20 cellular contexts compared by ENCODE assay signal in the genomic region with DNA sequence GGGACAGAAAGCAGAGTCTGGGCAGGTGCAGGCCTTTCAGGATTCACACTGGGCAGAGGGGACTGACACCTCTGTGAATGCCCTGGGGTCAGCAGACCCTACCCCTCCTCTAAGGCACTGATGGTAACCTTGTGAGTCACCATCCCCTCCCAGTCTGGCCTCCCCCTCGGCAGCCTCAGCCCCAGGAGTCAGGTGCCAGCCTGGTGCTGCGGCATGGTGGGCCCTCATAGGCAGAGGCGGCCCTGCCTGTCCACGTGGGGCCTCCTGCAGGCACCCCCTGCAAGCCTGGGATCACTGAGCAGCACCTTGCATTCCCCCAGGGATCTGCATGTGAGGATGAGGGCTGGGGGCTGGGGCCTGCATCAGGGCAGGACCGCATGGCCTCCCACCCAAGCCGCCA. TPM values are rescaled to one million over a fixed set of nuclear protein-coding genes. Genes with fewer than 3 reads are reported as not detected.
DNase-seq lines count a peak whose midpoint lies in the region; ATAC-seq, FAIRE-seq and TF ChIP-seq lines count a peak whose summit lies in the region.
"Had no signal": no experiment of that assay in that cellular context is flagged by ENCODE, and none has a peak within 500 bp of the region (broad histone marks: within the 10 kb centered on the region; RNA-seq: fewer than 3 reads in every experiment).

No MANE protein-coding gene starts in this region.

- H4K91ac ChIP-seq in H1 (replicated peaks; ENCODE audit: insufficient read length, low read length): no peak overlapping the region

- peaks cover 41% of the 10 kb centered on the region for H3K4me1 Mint-ChIP-seq in activated CD4-positive, alpha-beta memory T cell treated with anti-CD3 and anti-CD28 coated beads, Interleukin-2, amount 10 ng/mL, durations not matched to agents 7 days and 5 days
- peaks cover 9% of the 10 kb centered on the region for H3K4me1 Mint-ChIP-seq in HFFc6 (ENCODE audit: low read depth)

- no peak overlapping the region for H3K18ac ChIP-seq in H1 (ENCODE audit: extremely low read depth, low read length)

- no TSS peak for BruUV-seq in HepG2 (replicated peaks; lab: Mats Ljungman, UMichigan)

- no peak overlapping the region for H2BK20ac ChIP-seq in H1 (ENCODE audit: low read length)

- H3K9me3 ChIP-seq in HepG2 (ENCODE audit: low read length) (no peaks in the 10 kb centered on the region), right lobe of liver (no peaks in the 10 kb centered on the region), H1 (ENCODE audit: insufficient read depth in 2 of 2, low read depth in 1 of 2, low read length in 1 of 2) (no peaks in the 10 kb centered on the region), tibial nerve (no peaks in the 10 kb centered on the region)

- H3K27ac ChIP-seq in HepG2 (ENCODE audit: extremely low read length, insufficient read depth, low read length) (no peak overlapping the region), right lobe of liver (no peak overlapping the region), H1 (ENCODE audit: low read depth, low read length) (no peak overlapping the region), tibial nerve (peak overlapping the region in 3 of 4 donors; percentile 34 to 92 (median 59))

- TF ChIP-seq RAD21 in HepG2 (CRISPR knock-in tag; IDR thresholded peaks at IDR 0.05): no peak
- no peak for TF ChIP-seq RAD21 in H1 (IDR thresholded peaks at IDR 0.05 in 1 of 2, conservative IDR thresholded peaks at IDR 0.05 in 1 of 2; ENCODE audit: low read depth in 2 of 2, low read length in 2 of 2)

- in situ Hi-C loops in HepG2 (cut with HindIII; ENCODE audit: extremely low pct_ligation_motif_present, low pct_unique_long_range_greater_than_20kb): no loop called here

- no peaks in the 10 kb centered on the region for H3K79me1 ChIP-seq in H1 (ENCODE audit: low read depth, low read length)

- POLR2A ChIA-PET in HepG2 (lab: Yijun Ruan, JAX) (no interaction called here), H1 (lab: Charles Lee; ENCODE audit: partially characterized antibody) (interaction anchor here (1.2 to 3.3 kb wide), 2 partner anchors 59 to 115 kb away, joined by 4 to 10 read pairs; a partner anchor contains a TSS)
- POLR2A ChIA-PET in activated CD4-positive, alpha-beta memory T cell treated with anti-CD3 and anti-CD28 coated beads, Interleukin-2, amount 10 ng/mL, durations not matched to agents 7 days and 5 days (lab: Charles Lee): interaction anchor here (1.4 to 1.9 kb wide), 3 partner anchors 12 to 560 kb away, joined by 3 to 6 read pairs (median 6); a partner anchor contains a TSS

- DNase-seq in HepG2 (ENCODE audit: low spot score): no peak
- no peak for DNase-seq in right lobe of liver
- no peak for DNase-seq in activated CD4-positive, alpha-beta memory T cell treated with anti-CD3 and anti-CD28 coated beads, Interleukin-2, amount 10 ng/mL, durations not matched to agents 7 days and 5 days
- no peak for DNase-seq in H1 (ENCODE audit: low read depth in 1 of 2, low spot score in 2 of 2)
- no peak for DNase-seq in tibial nerve (ENCODE audit: low spot score in 2 of 2)
- DNase-seq in H4 (ENCODE audit: low spot score): no peak
- no peak for DNase-seq in HFFc6
- DNase-seq in posterior cingulate gyrus: no peak
- DNase-seq: AML-193; caudate nucleus; DMS79; effector memory CD8-positive, alpha-beta T cell; left colon; NCI-H1417 treated with DMSO at 0.1 percent for 48 hours; NCI-H345; SHP77 had no signal

- H4K20me1 ChIP-seq in HepG2 (ENCODE audit: insufficient read depth, low read length) (no peaks in the 10 kb centered on the region), H1 (replicated peaks in 1 of 2; ENCODE audit: control insufficient read depth in 1 of 2, insufficient read depth in 2 of 2, low read length in 2 of 2) (no peaks in the 10 kb centered on the region)

- H4K8ac ChIP-seq in H1 (ENCODE audit: extremely low read depth, insufficient read depth, low read length): peak overlapping the region; percentile 57

- TF ChIP-seq CTCF in HepG2 (CRISPR knock-in tag; IDR thresholded peaks at IDR 0.05) (no peak), right lobe of liver (IDR thresholded peaks at IDR 0.05) (no peak), H1 (IDR thresholded peaks at IDR 0.05; ENCODE audit: control extremely low read depth in 1 of 3, insufficient read depth in 1 of 3, low read depth in 1 of 3, low read length in 3 of 3) (no peak), tibial nerve (IDR thresholded peaks at IDR 0.05) (no peak), HFFc6 (IDR thresholded peaks at IDR 0.05) (no peak)

- H2BK15ac ChIP-seq in H1 (ENCODE audit: low read length): no peak overlapping the region; the same call in 1 of the 2 replicates

- no peaks in the 10 kb centered on the region for H3K23me2 ChIP-seq in H1 (ENCODE audit: low read depth, low read length)

- no peak overlapping the region for H3K14ac ChIP-seq in H1 (ENCODE audit: insufficient read length)

- FAIRE-seq in HepG2 (lab: Jason Lieb, UNC) (no peak), H1 (lab: Jason Lieb, UNC) (no peak)

- no peak overlapping the region for H3K23ac ChIP-seq in H1 (ENCODE audit: insufficient read length)

- H3K27me3 ChIP-seq in HepG2 (ENCODE audit: control insufficient read depth in 1 of 2, insufficient read depth in 2 of 2, low read length in 2 of 2) (peaks cover 14 to 60% of the 10 kb centered on the region in 2 experiments), right lobe of liver (no peaks in the 10 kb centered on the region), H1 (replicated peaks in 1 of 4; ENCODE audit: control insufficient read depth in 3 of 4, extremely low read depth in 1 of 4, insufficient read depth in 3 of 4, low read length in 3 of 4) (no peaks in the 10 kb centered on the region), tibial nerve (no peaks in the 10 kb centered on the region)

- H3K9ac ChIP-seq in HepG2 (ENCODE audit: insufficient read depth, low read depth, low read length) (no peak overlapping the region), H1 (replicated peaks in 1 of 4; ENCODE audit: extremely low read depth in 1 of 4, low read depth in 3 of 4, low read length in 3 of 4) (no peak overlapping the region)

- H3K36me3 ChIP-seq in HepG2 (replicated peaks in 1 of 2; ENCODE audit: control insufficient read depth in 1 of 2, insufficient read depth in 2 of 2, low read length in 2 of 2) (no peaks in the 10 kb centered on the region), right lobe of liver (no peaks in the 10 kb centered on the region), H1 (ENCODE audit: control insufficient read depth in 2 of 4, insufficient read depth in 4 of 4, low read length in 3 of 4) (no peaks in the 10 kb centered on the region), tibial nerve (peaks cover 0 to 23% (median 0%) of the 10 kb centered on the region in 3 donors)

- H3K27ac Mint-ChIP-seq in activated CD4-positive, alpha-beta memory T cell treated with anti-CD3 and anti-CD28 coated beads, Interleukin-2, amount 10 ng/mL, durations not matched to agents 7 days and 5 days: no peak overlapping the region
- H3K27ac Mint-ChIP-seq in HFFc6: no peak overlapping the region
- H3K27ac Mint-ChIP-seq: progenitor cell of endocrine pancreas had no signal

- ATAC-seq in HepG2: no peak
- no peak for ATAC-seq in right lobe of liver
- ATAC-seq: effector memory CD8-positive, alpha-beta T cell had no signal

- H3K4ac ChIP-seq in H1 (replicated peaks; ENCODE audit: insufficient read length, low read depth, low read length): no peak overlapping the region

- H3K9me3 Mint-ChIP-seq in activated CD4-positive, alpha-beta memory T cell treated with anti-CD3 and anti-CD28 coated beads, Interleukin-2, amount 10 ng/mL, durations not matched to agents 7 days and 5 days: no peaks in the 10 kb centered on the region
- no peaks in the 10 kb centered on the region for H3K9me3 Mint-ChIP-seq in HFFc6
- H3K9me3 Mint-ChIP-seq: effector memory CD8-positive, alpha-beta T cell had no signal

- peak overlapping the region; percentile 54 for H3K4me3 Mint-ChIP-seq in activated CD4-positive, alpha-beta memory T cell treated with anti-CD3 and anti-CD28 coated beads, Interleukin-2, amount 10 ng/mL, durations not matched to agents 7 days and 5 days
- no peak overlapping the region for H3K4me3 Mint-ChIP-seq in HFFc6

- H3K4me3 ChIP-seq in HepG2 (replicated peaks in 1 of 3; ENCODE audit: insufficient read depth in 1 of 3, low read depth in 2 of 3, low read length in 3 of 3) (no peak overlapping the region), right lobe of liver (no peak overlapping the region), H1 (ENCODE audit: extremely low read depth in 1 of 4, insufficient read depth in 2 of 4, low read depth in 3 of 4, low read length in 4 of 4) (no peak overlapping the region), tibial nerve (no peak overlapping the region)

- peaks cover 70% of the 10 kb centered on the region for H3K4me1 ChIP-seq in HepG2 (ENCODE audit: insufficient read depth, low read length)
- peaks cover 0 to 12% (median 4%) of the 10 kb centered on the region in 4 donors for H3K4me1 ChIP-seq in right lobe of liver
- H3K4me1 ChIP-seq in H1 (replicated peaks in 1 of 4; ENCODE audit: control insufficient read depth in 3 of 4, insufficient read depth in 4 of 4, low read length in 3 of 4): peaks cover 0 to 19% (median 7%) of the 10 kb centered on the region in 4 experiments; a peak in 6 of 7 replicates
- H3K4me1 ChIP-seq in tibial nerve: peaks cover 0 to 76% (median 33%) of the 10 kb centered on the region in 4 donors

- no peak overlapping the region for H3K56ac ChIP-seq in H1 (replicated peaks; ENCODE audit: insufficient read length, low read depth, low read length)

- TF ChIP-seq EP300 in HepG2 (IDR thresholded peaks at IDR 0.05; ENCODE audit: low read depth in 2 of 2, low read length in 2 of 2) (no peak), HepG2 (CRISPR knock-in tag; IDR thresholded peaks at IDR 0.05; ENCODE audit: borderline replicate concordance) (no peak), H1 (IDR thresholded peaks at IDR 0.05; ENCODE audit: borderline replicate concordance in 1 of 2, low read depth in 2 of 2, low read length in 2 of 2) (no peak), tibial nerve (IDR thresholded peaks at IDR 0.05) (no peak)

- H3K4me2 ChIP-seq in HepG2 (ENCODE audit: low read depth, low read length) (no peak overlapping the region), H1 (ENCODE audit: insufficient read depth in 1 of 2, low read depth in 2 of 2, low read length in 2 of 2) (no peak overlapping the region)

- H2BK12ac ChIP-seq in H1 (ENCODE audit: low read depth, low read length): no peak overlapping the region

- no peak overlapping the region for H2BK5ac ChIP-seq in H1 (ENCODE audit: low read depth, low read length)

- no peak overlapping the region for H2BK120ac ChIP-seq in H1 (replicated peaks; ENCODE audit: low read depth, low read length)

- no peaks in the 10 kb centered on the region for H3K27me3 Mint-ChIP-seq in activated CD4-positive, alpha-beta memory T cell treated with anti-CD3 and anti-CD28 coated beads, Interleukin-2, amount 10 ng/mL, durations not matched to agents 7 days and 5 days
- peaks cover 2% of the 10 kb centered on the region for H3K27me3 Mint-ChIP-seq in HFFc6 (ENCODE audit: insufficient read depth)
- H3K27me3 Mint-ChIP-seq: effector memory CD8-positive, alpha-beta T cell had no signal

- no peak for TF ChIP-seq POLR2A in HepG2 (IDR thresholded peaks at IDR 0.05; ENCODE audit: insufficient read depth in 1 of 2, low read depth in 2 of 2, low read length in 2 of 2)
- TF ChIP-seq POLR2A in right lobe of liver (IDR thresholded peaks at IDR 0.05): no peak
- TF ChIP-seq POLR2A in H1 (IDR thresholded peaks at IDR 0.05; ENCODE audit: control extremely low read depth in 1 of 2, low read depth in 2 of 2, low read length in 2 of 2): no peak
- no peak for TF ChIP-seq POLR2A in tibial nerve (IDR thresholded peaks at IDR 0.05)

- no peak overlapping the region for H2AFZ ChIP-seq in HepG2 (ENCODE audit: low read length)
- no peak overlapping the region for H2AFZ ChIP-seq in H1 (ENCODE audit: low read length)

- no peak overlapping the region for H2AK5ac ChIP-seq in H1 (ENCODE audit: low read depth, low read length)

- intact Hi-C loops in HepG2 (cut with micrococcal nuclease; ENCODE audit: unreplicated experiment) (loop anchor here (10.0 kb wide), 1 partner anchor 106 kb away; a partner anchor contains a TSS), right lobe of liver (cut with DNase I) (no loop called here), posterior cingulate gyrus (cut with DNase I) (no loop called here)

- no peaks in the 10 kb centered on the region for H3K36me3 Mint-ChIP-seq in activated CD4-positive, alpha-beta memory T cell treated with anti-CD3 and anti-CD28 coated beads, Interleukin-2, amount 10 ng/mL, durations not matched to agents 7 days and 5 days (ENCODE audit: low read depth)
- H3K36me3 Mint-ChIP-seq in HFFc6 (ENCODE audit: low read depth): no peaks in the 10 kb centered on the region

- CTCF ChIA-PET in HepG2 (lab: Yijun Ruan, JAX; ENCODE audit: low intra/inter-chr PET ratio, low total read pairs): interaction anchor here (1.2 kb wide), 1 partner anchor 9 kb away, joined by 3 read pairs; no protein-coding TSS in a partner anchor
- CTCF ChIA-PET in activated CD4-positive, alpha-beta memory T cell treated with anti-CD3 and anti-CD28 coated beads, Interleukin-2, amount 10 ng/mL, durations not matched to agents 7 days and 5 days (lab: Charles Lee): interaction anchor here (2.0 kb wide), 1 partner anchor 50 kb away, joined by 16 read pairs; no protein-coding TSS in a partner anchor
- CTCF ChIA-PET in H1 (lab: Charles Lee; ENCODE audit: partially characterized antibody): interaction anchor here (0.7 to 9.8 kb wide), 19 partner anchors 11 to 133 kb away, joined by 3 to 114 read pairs (median 5); no protein-coding TSS in a partner anchor

- H3K79me2 ChIP-seq in HepG2 (ENCODE audit: insufficient read depth, low read length) (no peaks in the 10 kb centered on the region), H1 (ENCODE audit: control insufficient read depth in 1 of 2, insufficient read depth in 2 of 2, low read length in 2 of 2) (no peaks in the 10 kb centered on the region)

- WGBS in HepG2 (ENCODE audit: low lambda C conversion rate): no CpG with 5 or more reads among the region's 6 CpGs
- no CpG with 5 or more reads among the region's 6 CpGs for WGBS in right lobe of liver (ENCODE audit: insufficient coverage, low coverage, low lambda C conversion rate, missing lambda C conversion rate)
- 99% methylated on average over 6 of the region's 6 CpGs; no CpG with 5 or more reads in 1 of the 2 experiments for whole genome bisulfite sequencing in H1 (ENCODE audit: extremely low coverage in 1 of 2, insufficient coverage in 1 of 2, insufficient read length in 1 of 2, insufficient replicate concordance in 2 of 2, low coverage in 1 of 2, low lambda C conversion rate in 2 of 2, missing lambda C conversion rate in 1 of 2), 2 experiments
- WGBS in tibial nerve, 2 donors: 79 to 86% methylated on average over 4 of the region's 6 CpGs

- H4K5ac ChIP-seq in H1 (ENCODE audit: insufficient read length, low read depth, low read length): no peak overlapping the region

RNA-seq across cellular contexts. Expression of a gene that starts 4.8 kb away (rescaled TPM):
- total RNA-seq in HepG2 (2016; rRNA removed; fragmentation: Illumina TruSeq; extraction: Trizol) (not detected in 2 replicates), right lobe of liver (not detected), tibial nerve (1 to 10 TPM; 1.1 to 1.6 (median 1.2) TPM)
- not detected in 2 replicates for total RNA-seq in HepG2 (2016; cell fraction: cytosol; rRNA removed; fragmentation: Illumina TruSeq; extraction: Trizol; ENCODE audit: low read depth)
- total RNA-seq in HepG2 (2016; cell fraction: insoluble cytoplasmic fraction; rRNA removed; fragmentation: Illumina TruSeq; extraction: Trizol): not detected in 2 replicates
- total RNA-seq in HepG2 (2016; cell fraction: membrane; rRNA removed; fragmentation: Illumina TruSeq; extraction: Trizol): not detected in 2 replicates
- not detected in 2 replicates for total RNA-seq in HepG2 (2016; cell fraction: nucleus; rRNA removed; fragmentation: Illumina TruSeq; extraction: Trizol)
- polyA plus RNA-seq in HepG2 (2011; rRNA removed) (not detected in 2 replicates), H1 (2011; rRNA removed) (0.03 TPM in 2 replicates)
- polyA plus RNA-seq in HepG2 (2011; cell fraction: cytosol; rRNA removed): not detected in 2 replicates
- not detected in 2 replicates for polyA plus RNA-seq in HepG2 (2011; cell fraction: nucleus; rRNA removed)
- not detected in 2 replicates for polyA plus RNA-seq in HepG2 (2012)
- not detected in 2 replicates for polyA plus RNA-seq in HepG2 (2016; cell fraction: cytosol; fragmentation: Illumina TruSeq; extraction: Trizol; ENCODE audit: low read depth)
- polyA plus RNA-seq in HepG2 (2016; cell fraction: insoluble cytoplasmic fraction; fragmentation: Illumina TruSeq; extraction: Trizol; ENCODE audit: low read depth): not detected in 2 replicates
- not detected in 2 replicates for polyA plus RNA-seq in HepG2 (2016; cell fraction: membrane; fragmentation: Illumina TruSeq; extraction: Trizol; ENCODE audit: low read depth)
- not detected in 2 replicates for polyA plus RNA-seq in HepG2 (2016; cell fraction: nucleus; fragmentation: Illumina TruSeq; extraction: Trizol; ENCODE audit: insufficient read depth, low read depth)
- polyA minus RNA-seq in HepG2 (2011; rRNA and poly(A)+ RNA removed; ENCODE audit: low replicate concordance): 0.08 TPM in 1 of 2 replicates, not detected in the other
- polyA minus RNA-seq in HepG2 (2011; cell fraction: cytosol; rRNA and poly(A)+ RNA removed): not detected in 2 replicates
- polyA minus RNA-seq in HepG2 (2011; cell fraction: nucleus; rRNA and poly(A)+ RNA removed): not detected in 2 replicates
- total RNA-seq in activated CD4-positive, alpha-beta memory T cell treated with anti-CD3 and anti-CD28 coated beads, Interleukin-2, amount 10 ng/mL, durations not matched to agents 7 days and 5 days: not detected
- not detected in 2 replicates for total RNA-seq in H1 (2021; fragmentation: NEBNext Ultra II Directional; extraction: Animal tissue kit (Norgen Biotek cat#: 25700))
- not detected for polyA plus RNA-seq in H1 (2011; cell fraction: cytosol; rRNA removed)
- 0.13 TPM for polyA plus RNA-seq in H1 (2011; cell fraction: nucleus; rRNA removed)
- polyA plus RNA-seq in H1 (2012, experiment 1 of 2): 0.14 to 0.90 TPM (median 0.59 TPM) in 3 of 4 replicates, not detected in the other
- 0.09 TPM for polyA plus RNA-seq in H1 (2012, experiment 2 of 2)
- not detected for polyA plus RNA-seq in H1 (2013, experiment 1 of 2)
- polyA plus RNA-seq in H1 (2013, experiment 2 of 2): not detected
- polyA minus RNA-seq in H1 (2011; rRNA and poly(A)+ RNA removed): not detected in 2 replicates
- not detected for polyA minus RNA-seq in H1 (2011; cell fraction: cytosol; rRNA and poly(A)+ RNA removed)
- polyA minus RNA-seq in H1 (2011; cell fraction: nucleus; rRNA and poly(A)+ RNA removed): not detected
- not detected in 2 replicates for total RNA-seq in H4 (2014; rRNA removed; shearing (Covaris generic))
- not detected for total RNA-seq in HFFc6 (2021; fragmentation: NEBNext Ultra II Directional; extraction: Animal tissue kit (Norgen Biotek cat#: 25700))
- total RNA-seq: LHCN-M2, myocyte, progenitor cell of endocrine pancreas, subcutaneous adipose tissue had no signal

RNA-seq across cellular contexts. Expression of a gene that starts 34.2 kb away (rescaled TPM):
- total RNA-seq in HepG2 (2016; rRNA removed; fragmentation: Illumina TruSeq; extraction: Trizol): 0.90 and 1.0 TPM in 2 replicates
- 1.9 and 3.6 TPM in 2 replicates for total RNA-seq in HepG2 (2016; cell fraction: cytosol; rRNA removed; fragmentation: Illumina TruSeq; extraction: Trizol; ENCODE audit: low read depth)
- 0.85 and 1.2 TPM in 2 replicates for total RNA-seq in HepG2 (2016; cell fraction: insoluble cytoplasmic fraction; rRNA removed; fragmentation: Illumina TruSeq; extraction: Trizol)
- 2.6 and 3.9 TPM in 2 replicates for total RNA-seq in HepG2 (2016; cell fraction: membrane; rRNA removed; fragmentation: Illumina TruSeq; extraction: Trizol)
- total RNA-seq in HepG2 (2016; cell fraction: nucleus; rRNA removed; fragmentation: Illumina TruSeq; extraction: Trizol): 0.56 and 0.81 TPM in 2 replicates
- polyA plus RNA-seq in HepG2 (2011; rRNA removed): 1.9 and 2.0 TPM in 2 replicates
- 2.1 and 3.1 TPM in 2 replicates for polyA plus RNA-seq in HepG2 (2011; cell fraction: cytosol; rRNA removed)
- 2.0 and 2.2 TPM in 2 replicates for polyA plus RNA-seq in HepG2 (2011; cell fraction: nucleus; rRNA removed)
- 2.1 and 3.9 TPM in 2 replicates for polyA plus RNA-seq in HepG2 (2012)
- polyA plus RNA-seq in HepG2 (2016; cell fraction: cytosol; fragmentation: Illumina TruSeq; extraction: Trizol; ENCODE audit: low read depth): 8.9 and 10.7 TPM in 2 replicates
- 2.4 and 3.4 TPM in 2 replicates for polyA plus RNA-seq in HepG2 (2016; cell fraction: insoluble cytoplasmic fraction; fragmentation: Illumina TruSeq; extraction: Trizol; ENCODE audit: low read depth)
- 8.6 and 9.2 TPM in 2 replicates for polyA plus RNA-seq in HepG2 (2016; cell fraction: membrane; fragmentation: Illumina TruSeq; extraction: Trizol; ENCODE audit: low read depth)
- 1.5 TPM in 2 replicates for polyA plus RNA-seq in HepG2 (2016; cell fraction: nucleus; fragmentation: Illumina TruSeq; extraction: Trizol; ENCODE audit: insufficient read depth, low read depth)
- polyA minus RNA-seq in HepG2 (2011; rRNA and poly(A)+ RNA removed; ENCODE audit: low replicate concordance): 0.07 and 4.5 TPM in 2 replicates
- 1.2 and 1.9 TPM in 2 replicates for polyA minus RNA-seq in HepG2 (2011; cell fraction: cytosol; rRNA and poly(A)+ RNA removed)
- polyA minus RNA-seq in HepG2 (2011; cell fraction: nucleus; rRNA and poly(A)+ RNA removed): 1.2 and 1.6 TPM in 2 replicates
- 10 to 100 TPM in 5 of 6 experiments, 1 to 10 TPM in 1; 6.6 to 37.7 (median 19.5) TPM for total RNA-seq in right lobe of liver
- total RNA-seq in activated CD4-positive, alpha-beta memory T cell treated with anti-CD3 and anti-CD28 coated beads, Interleukin-2, amount 10 ng/mL, durations not matched to agents 7 days and 5 days: 10 to 100 TPM; 15.0 to 15.5 TPM
- 4.8 and 4.9 TPM in 2 replicates for total RNA-seq in H1 (2021; fragmentation: NEBNext Ultra II Directional; extraction: Animal tissue kit (Norgen Biotek cat#: 25700))
- polyA plus RNA-seq in H1 (2011; rRNA removed): 3.3 and 5.1 TPM in 2 replicates
- polyA plus RNA-seq in H1 (2011; cell fraction: cytosol; rRNA removed): 2.4 TPM
- 5.6 TPM for polyA plus RNA-seq in H1 (2011; cell fraction: nucleus; rRNA removed)
- polyA plus RNA-seq in H1 (2012, experiment 1 of 2): 2.7 to 3.7 TPM (median 3.6 TPM) in 4 replicates
- polyA plus RNA-seq in H1 (2012, experiment 2 of 2): 5.1 TPM
- polyA plus RNA-seq in H1 (2013, experiment 1 of 2): 3.6 TPM
- polyA plus RNA-seq in H1 (2013, experiment 2 of 2): 3.8 TPM
- 0.90 and 1.2 TPM in 2 replicates for polyA minus RNA-seq in H1 (2011; rRNA and poly(A)+ RNA removed)
- 1.5 TPM for polyA minus RNA-seq in H1 (2011; cell fraction: cytosol; rRNA and poly(A)+ RNA removed)
- 2.3 TPM for polyA minus RNA-seq in H1 (2011; cell fraction: nucleus; rRNA and poly(A)+ RNA removed)
- 100 to 1,000 TPM in 2 of 4 donors, 10 to 100 TPM in 2; 86.1 to 111 (median 98.1) TPM for total RNA-seq in tibial nerve
- 0.41 TPM in 1 of 2 replicates, not detected in the other for total RNA-seq in H4 (2014; rRNA removed; shearing (Covaris generic))
- total RNA-seq in HFFc6 (2021; fragmentation: NEBNext Ultra II Directional; extraction: Animal tissue kit (Norgen Biotek cat#: 25700)): 10 to 100 TPM; 47.8 to 65.0 (median 59.1) TPM

Comparison
In these comparisons a context has a peak if more than half of its experiments do, and no peak if none do; other contexts are left out.
1. H3K27ac ChIP-seq: peak in tibial nerve (3 of 4); none in HepG2 (single experiment), right lobe of liver (0 of 3) and H1 (single experiment).